Comparison of ENCODE assay signal across 8 cellular contexts in genomic region chr1:235326719-235327558, GRCh38. TPM values are rescaled to one million over a fixed set of nuclear protein-coding genes. Genes with fewer than 3 reads are reported as not detected.
DNase-seq lines count a peak whose midpoint lies in the region; ATAC-seq and TF ChIP-seq lines count a peak whose summit lies in the region.

No MANE protein-coding gene starts in this region.

- no peak for TF ChIP-seq CTCF in AG04449 (IDR thresholded peaks at IDR 0.05; ENCODE audit: insufficient read depth, low read length, missing control alignments)
- no peak for TF ChIP-seq CTCF in lung (IDR thresholded peaks at IDR 0.05; ENCODE audit: control extremely low read depth, extremely low read depth)

- H3K4me3 ChIP-seq in AG04449 (ENCODE audit: low read depth, low read length): peak overlapping the region; percentile 86
- peak overlapping the region; percentile 94 for H3K4me3 ChIP-seq in lung

- peak overlapping the region; percentile 93 to 99 for H3K27ac ChIP-seq in lung (ENCODE audit: low read depth in 1 of 2, low read length in 1 of 2)

- DNase-seq in AG04449 (ENCODE audit: low read depth, low spot score) (no peak), NCI-H2029 treated with DMSO at 0.1 percent for 48 hours (lab: John Stamatoyannopoulos, UW) (peak; percentile 31), dermis microvascular lymphatic vessel endothelial cell (ENCODE audit: low read depth in 2 of 2) (peak; percentile 59 to 80), lung (ENCODE audit: low spot score) (peak; percentile 43), mesenteric fat pad (ENCODE audit: low spot score) (no peak)
- peak; percentile 36 to 46 for DNase-seq in activated CD4-positive, alpha-beta T cell treated with anti-CD3 and anti-CD28 coated beads, Interleukin-2, amount 50 U/mL, for 24 hours (ENCODE audit: low read depth in 1 of 2, low spot score in 1 of 2)
- DNase-seq in stimulated activated CD4-positive, alpha-beta T cell treated with anti-CD3 and anti-CD28 coated beads, TNF-alpha, amount 100 ng/mL, for 4 hours (ENCODE audit: low read depth in 3 of 3): peak; percentile 25 to 40 (median 32)

- CTCF ChIA-PET in AG04449 (lab: Yijun Ruan, JAX): interaction anchor here (1.3 to 2.4 kb wide), 2 partner anchors 24 to 89 kb away, joined by 4 to 7 read pairs; no protein-coding TSS in a partner anchor

- no peaks in the 10 kb centered on the region for H3K9me3 ChIP-seq in lung (ENCODE audit: control insufficient read depth in 2 of 2, insufficient read depth in 1 of 2, low read length in 1 of 2)

- POLR2A ChIA-PET in AG04449 (lab: Yijun Ruan, JAX): no interaction called here

- H3K36me3 ChIP-seq in lung (ENCODE audit: control insufficient read depth in 2 of 2, insufficient read depth in 2 of 2, low read length in 2 of 2): peaks cover 0 to 2% of the 10 kb centered on the region in 2 donors

- H3K27me3 ChIP-seq in lung (ENCODE audit: control insufficient read depth, insufficient read depth): no peaks in the 10 kb centered on the region

- peaks cover 2 to 13% of the 10 kb centered on the region in 2 donors for H3K4me1 ChIP-seq in lung (ENCODE audit: control insufficient read depth in 2 of 2, insufficient read depth in 2 of 2, low read length in 2 of 2)

- WGBS in lung, 2 donors: 0 to 1% methylated on average over 71 to 78 of the region's 78 CpGs

- ATAC-seq in GM19395 (IDR thresholded peaks at IDR 0.05; ENCODE audit: unreplicated experiment) (peak; percentile 32), lung (ENCODE audit: insufficient read depth, low FRiP score) (peak; percentile 1)

RNA-seq across cellular contexts. Expression of gene ARID4B, which starts 1.0 kb away (rescaled TPM):
- total RNA-seq in dermis microvascular lymphatic vessel endothelial cell (29.8 and 44.1 TPM in 2 replicates), lung (10 to 100 TPM; 30.1 to 99.7 TPM), mesenteric fat pad (25.2 TPM)
- polyA plus RNA-seq in lung: 10 to 100 TPM; 15.8 to 15.9 TPM

RNA-seq across cellular contexts. Expression of gene GGPS1, which starts 1.4 kb away (rescaled TPM):
- 10.4 and 20.6 TPM in 2 replicates for total RNA-seq in dermis microvascular lymphatic vessel endothelial cell
- total RNA-seq in lung: 10 to 100 TPM; 25.5 to 27.0 TPM
- polyA plus RNA-seq in lung: 10 to 100 TPM; 16.3 to 34.0 TPM
- 31.2 TPM for total RNA-seq in mesenteric fat pad

RNA-seq across cellular contexts. Expression of gene TBCE, which starts 40.3 kb away (rescaled TPM):
- total RNA-seq in dermis microvascular lymphatic vessel endothelial cell (10.9 and 12.3 TPM in 2 replicates), lung (10 to 100 TPM; 20.6 to 36.9 TPM), mesenteric fat pad (27.4 TPM)
- 10 to 100 TPM; 16.4 to 39.2 TPM for polyA plus RNA-seq in lung

Comparison
In these comparisons a context has a peak if more than half of its experiments do, and no peak if none do; other contexts are left out.
1. DNase-seq: peak in NCI-H2029 treated with DMSO at 0.1 percent for 48 hours (single experiment), activated CD4-positive, alpha-beta T cell treated with anti-CD3 and anti-CD28 coated beads, Interleukin-2, amount 50 U/mL, for 24 hours (2 of 2), dermis microvascular lymphatic vessel endothelial cell (2 of 2), lung (single experiment) and stimulated activated CD4-positive, alpha-beta T cell treated with anti-CD3 and anti-CD28 coated beads, TNF-alpha, amount 100 ng/mL, for 4 hours (3 of 3); none in AG04449 (single experiment) and mesenteric fat pad (single experiment).